Comparison of ENCODE assay signal across 8 cellular contexts in genomic region chr1:109985251-109986053, GRCh38. TPM values are rescaled to one million over a fixed set of nuclear protein-coding genes. Genes with fewer than 3 reads are reported as not detected.
A peak's percentile ranks its signal among the peaks of the same experiment; 100 is the strongest.
DNase-seq lines count a peak whose midpoint lies in the region; ATAC-seq and TF ChIP-seq lines count a peak whose summit lies in the region.

No MANE protein-coding gene starts in this region.

- ATAC-seq in GM21825 (IDR thresholded peaks at IDR 0.05; ENCODE audit: unreplicated experiment): no peak

- no peaks in the 10 kb centered on the region for H3K9me3 ChIP-seq in osteoblast (ENCODE audit: low read depth, low read length)

- H3K27ac ChIP-seq in epithelial cell of prostate: peak overlapping the region; percentile 70
- peak overlapping the region; percentile 82 for H3K27ac ChIP-seq in osteoblast (ENCODE audit: low read depth, low read length)

- H3K36me3 ChIP-seq in osteoblast (ENCODE audit: insufficient read depth, low read length): peaks cover 7% of the 10 kb centered on the region

- peak overlapping the region; percentile 13 for H2AFZ ChIP-seq in osteoblast (ENCODE audit: low read length)

- peaks cover 58% of the 10 kb centered on the region for H3K79me2 ChIP-seq in osteoblast (ENCODE audit: insufficient read depth, low read length)

- H4K20me1 ChIP-seq in osteoblast (ENCODE audit: insufficient read depth, low read length): peaks cover 39% of the 10 kb centered on the region

- no peak for DNase-seq in GM12864 (ENCODE audit: low read depth)
- DNase-seq in RKO (ENCODE audit: low spot score): peak; percentile 49
- no peak for DNase-seq in epithelial cell of prostate (ENCODE audit: low read depth, low spot score)
- peak; percentile 64 for DNase-seq in osteoblast (ENCODE audit: insufficient read length, low spot score, missing footprints)
- DNase-seq in SW480 (ENCODE audit: low spot score): no peak
- DNase-seq in effector CD8-positive, alpha-beta T cell (lab: John Stamatoyannopoulos, UW): no peak
- DNase-seq in NCI-H510A (lab: John Stamatoyannopoulos, UW): no peak

- no peak for TF ChIP-seq CTCF in GM12864 (IDR thresholded peaks at IDR 0.05; ENCODE audit: low read depth, low read length, missing control alignments)
- TF ChIP-seq CTCF in osteoblast (IDR thresholded peaks at IDR 0.05; ENCODE audit: extremely low read depth, low read depth, low read length): no peak

- peak overlapping the region; percentile 97 for H3K4me2 ChIP-seq in osteoblast (ENCODE audit: insufficient read depth, low read length)

- peaks cover 45% of the 10 kb centered on the region for H3K4me1 ChIP-seq in osteoblast (ENCODE audit: insufficient read depth, low read length)

- peak overlapping the region; percentile 72 for H3K4me3 ChIP-seq in GM12864 (ENCODE audit: low read depth, low read length)
- H3K4me3 ChIP-seq in osteoblast (ENCODE audit: insufficient read depth, low read length): peak overlapping the region; percentile 78

- H3K27me3 ChIP-seq in osteoblast (ENCODE audit: insufficient read depth, low read length): no peaks in the 10 kb centered on the region

RNA-seq across cellular contexts. Expression of gene AHCYL1, which starts 0.9 kb away (rescaled TPM):
- total RNA-seq in osteoblast: 56.8 and 61.0 TPM in 2 replicates

RNA-seq across cellular contexts. Expression of gene STRIP1, which starts 49.0 kb away (rescaled TPM):
- 51.0 and 51.4 TPM in 2 replicates for total RNA-seq in osteoblast

Comparison
In these comparisons a context has a peak if more than half of its experiments do, and no peak if none do; other contexts are left out.
1. DNase-seq: peak in RKO (single experiment) and osteoblast (single experiment); none in GM12864 (single experiment), epithelial cell of prostate (single experiment), SW480 (single experiment), effector CD8-positive, alpha-beta T cell (single experiment) and NCI-H510A (single experiment).